ENCODE assay signal across 16 cellular contexts in genomic region chr14:37384870-37385596, GRCh38.
DNase-seq lines count a peak whose midpoint lies in the region; ATAC-seq, FAIRE-seq and TF ChIP-seq lines count a peak whose summit lies in the region.
"Had no signal": no experiment of that assay in that cellular context is flagged by ENCODE, and none has a peak within 500 bp of the region (broad histone marks: within the 10 kb centered on the region; RNA-seq: fewer than 3 reads in every experiment).

No MANE protein-coding gene starts in this region.

- no peak overlapping the region for H3K27ac Mint-ChIP-seq in endodermal cell
- H3K27ac Mint-ChIP-seq: activated B cell treated with CpG ODN at 0.5 μM for 24 hours; CD8-positive, alpha-beta T cell; dendritic cell treated with granulocyte-macrophage colony-stimulating factor and Interleukin-4, amounts not matched to agents 40 ng/mL and 50 ng/mL, for 4 days; natural killer cell treated with Interleukin-12 subunit alpha and Interleukin-12 subunit beta and Interleukin-15 and Interleukin-18, amount 100 ng/mL, for 72 hours had no signal

- H3K4me1 ChIP-seq in A549 (peaks cover 7% of the 10 kb centered on the region; the same call in 2 of the 3 replicates), endodermal cell (ENCODE audit: control insufficient read depth, insufficient read depth, low read length) (no peaks in the 10 kb centered on the region)

- H3K27me3 Mint-ChIP-seq in endodermal cell (ENCODE audit: insufficient read depth), result no peaks in the 10 kb centered on the region
- H3K27me3 Mint-ChIP-seq: activated B cell treated with CpG ODN at 0.5 μM for 24 hours; dendritic cell treated with granulocyte-macrophage colony-stimulating factor and Interleukin-4, amounts not matched to agents 40 ng/mL and 50 ng/mL, for 4 days; natural killer cell treated with Interleukin-12 subunit alpha and Interleukin-12 subunit beta and Interleukin-15 and Interleukin-18, amount 100 ng/mL, for 72 hours had no signal

- no peak for TF ChIP-seq CTCF in A549 (IDR thresholded peaks at IDR 0.05)
- no peak for TF ChIP-seq CTCF in endodermal cell (conservative IDR thresholded peaks at IDR 0.05)
- TF ChIP-seq CTCF in WERI-Rb-1 (IDR thresholded peaks at IDR 0.05; ENCODE audit: low read depth, low read length), result no peak

- H3K27me3 ChIP-seq in endodermal cell (ENCODE audit: control insufficient read depth, insufficient read depth, low read length, poor library complexity, severe bottlenecking), result no peaks in the 10 kb centered on the region
- no peaks in the 10 kb centered on the region for H3K27me3 ChIP-seq in WERI-Rb-1 (ENCODE audit: insufficient read depth, low read depth, severe bottlenecking)

- no peak for TF ChIP-seq RAD21 in A549 (conservative IDR thresholded peaks at IDR 0.05 in 1 of 2, IDR thresholded peaks at IDR 0.05 in 1 of 2)

- peaks cover 5% of the 10 kb centered on the region for H3K4me1 Mint-ChIP-seq in endodermal cell
- H3K4me1 Mint-ChIP-seq: activated B cell treated with CpG ODN at 0.5 μM for 24 hours had no signal

- no peaks in the 10 kb centered on the region for H3K36me3 ChIP-seq in endodermal cell (ENCODE audit: control insufficient read depth, insufficient read depth, low read length)
- H3K36me3 ChIP-seq in WERI-Rb-1, result no peaks in the 10 kb centered on the region

- H3K36me3 Mint-ChIP-seq in endodermal cell (ENCODE audit: low read depth), result peaks cover 3% of the 10 kb centered on the region
- H3K36me3 Mint-ChIP-seq: CD8-positive, alpha-beta T cell; natural killer cell treated with Interleukin-12 subunit alpha and Interleukin-12 subunit beta and Interleukin-15 and Interleukin-18, amount 100 ng/mL, for 72 hours had no signal

- ATAC-seq in A549, result no peak
- ATAC-seq in GM18520 (IDR thresholded peaks at IDR 0.05; ENCODE audit: unreplicated experiment), result no peak
- ATAC-seq: CD8-positive, alpha-beta T cell; left ventricle myocardium superior; natural killer cell treated with Interleukin-12 subunit alpha and Interleukin-12 subunit beta and Interleukin-15 and Interleukin-18, amount 100 ng/mL, for 72 hours had no signal

- TF ChIP-seq EP300 in A549 (IDR thresholded peaks at IDR 0.05), result no peak

- peak overlapping the region; percentile 29 for H3K9ac ChIP-seq in endodermal cell (ENCODE audit: extremely low read depth, low read length, poor library complexity, severe bottlenecking)

- CTCF ChIA-PET in A549 (lab: Yijun Ruan, JAX), result no interaction called here

- FAIRE-seq in A549 (lab: Jason Lieb, UNC), result no peak

- no peak overlapping the region for H3K4me3 ChIP-seq in A549
- no peak overlapping the region for H3K4me3 ChIP-seq in endodermal cell (ENCODE audit: low read length)
- no peak overlapping the region for H3K4me3 ChIP-seq in WERI-Rb-1 (ENCODE audit: low read depth, low read length)

- H3K9me3 ChIP-seq in A549 (no peaks in the 10 kb centered on the region), endodermal cell (ENCODE audit: control insufficient read depth, low read length) (no peaks in the 10 kb centered on the region), WERI-Rb-1 (ENCODE audit: severe bottlenecking) (no peaks in the 10 kb centered on the region)

- no peak overlapping the region for H3K4me3 Mint-ChIP-seq in endodermal cell
- H3K4me3 Mint-ChIP-seq: activated B cell treated with CpG ODN at 0.5 μM for 24 hours; CD8-positive, alpha-beta T cell; dendritic cell treated with granulocyte-macrophage colony-stimulating factor and Interleukin-4, amounts not matched to agents 40 ng/mL and 50 ng/mL, for 4 days; natural killer cell treated with Interleukin-12 subunit alpha and Interleukin-12 subunit beta and Interleukin-15 and Interleukin-18, amount 100 ng/mL, for 72 hours had no signal

- peak overlapping the region; percentile 51 for H3K4me2 ChIP-seq in A549

- H3K27ac ChIP-seq in A549 (no peak overlapping the region), endodermal cell (ENCODE audit: low read depth, low read length) (no peak overlapping the region), WERI-Rb-1 (no peak overlapping the region)

- no peak for TF ChIP-seq POLR2A in A549 (IDR thresholded peaks at IDR 0.05; ENCODE audit: low read length)

- H3K9me3 Mint-ChIP-seq in endodermal cell, result peaks cover 4% of the 10 kb centered on the region
- H3K9me3 Mint-ChIP-seq: activated B cell treated with CpG ODN at 0.5 μM for 24 hours; natural killer cell treated with Interleukin-12 subunit alpha and Interleukin-12 subunit beta and Interleukin-15 and Interleukin-18, amount 100 ng/mL, for 72 hours had no signal

- WGBS in A549 (ENCODE audit: missing lambda C conversion rate), result 49% methylated on average over 6 of the region's 6 CpGs
- 88 to 100% methylated on average over 1 to 6 of the region's 6 CpGs for WGBS in endodermal cell (ENCODE audit: insufficient coverage in 1 of 2, insufficient read length in 1 of 2), 2 experiments

- DNase-seq in A549 (ENCODE audit: low read depth in 1 of 2, low spot score in 1 of 2), result peak in 1 of 2 experiments; percentile 16
- peak; percentile 80 for DNase-seq in NCI-H1105 (lab: John Stamatoyannopoulos, UW)
- peak; percentile 85 for DNase-seq in NCI-H345 (lab: John Stamatoyannopoulos, UW)
- no peak for DNase-seq in endodermal cell
- no peak for DNase-seq in stimulated activated CD4-positive, alpha-beta T cell treated with anti-CD3 and anti-CD28 coated beads, Interleukin-12 subunit alpha, Interleukin-12 subunit beta, amount 100 ng/mL, for 4 hours
- DNase-seq in WERI-Rb-1, result no peak
- no peak for DNase-seq in ureter (ENCODE audit: low spot score)
- DNase-seq: activated B cell treated with CpG ODN at 0.5 μM for 24 hours; activated gamma-delta T cell treated with Interleukin-2 at 50 U/mL for 16 hours; CD8-positive, alpha-beta T cell; KG1; left ventricle myocardium superior; NCI-H2227 treated with DMSO at 0.1 percent for 48 hours had no signal

- POLR2A ChIA-PET in A549 (lab: Yijun Ruan, JAX), result no interaction called here

TF ChIP-seq in A549, 52 proteins besides CTCF, POLR2A, EP300 and RAD21:
- TF ChIP-seq MAZ (IDR thresholded peaks at IDR 0.05; ENCODE audit: borderline replicate concordance, low read depth, low read length) (no peak), USF2 (IDR thresholded peaks at IDR 0.05) (no peak), RARB (CRISPR knock-in tag; IDR thresholded peaks at IDR 0.05) (no peak), HES2 (IDR thresholded peaks at IDR 0.05) (no peak)
TF ChIP-seq in A549: peak in this region for 0.

Comparison
In these comparisons a context has a peak if more than half of its experiments do, and no peak if none do; other contexts are left out.
1. DNase-seq: peak in NCI-H1105 (single experiment) and NCI-H345 (single experiment); none in endodermal cell (single experiment), stimulated activated CD4-positive, alpha-beta T cell treated with anti-CD3 and anti-CD28 coated beads, Interleukin-12 subunit alpha, Interleukin-12 subunit beta, amount 100 ng/mL, for 4 hours (single experiment), WERI-Rb-1 (single experiment) and ureter (single experiment).